13 cellular contexts compared by ENCODE assay signal in the genomic region with DNA sequence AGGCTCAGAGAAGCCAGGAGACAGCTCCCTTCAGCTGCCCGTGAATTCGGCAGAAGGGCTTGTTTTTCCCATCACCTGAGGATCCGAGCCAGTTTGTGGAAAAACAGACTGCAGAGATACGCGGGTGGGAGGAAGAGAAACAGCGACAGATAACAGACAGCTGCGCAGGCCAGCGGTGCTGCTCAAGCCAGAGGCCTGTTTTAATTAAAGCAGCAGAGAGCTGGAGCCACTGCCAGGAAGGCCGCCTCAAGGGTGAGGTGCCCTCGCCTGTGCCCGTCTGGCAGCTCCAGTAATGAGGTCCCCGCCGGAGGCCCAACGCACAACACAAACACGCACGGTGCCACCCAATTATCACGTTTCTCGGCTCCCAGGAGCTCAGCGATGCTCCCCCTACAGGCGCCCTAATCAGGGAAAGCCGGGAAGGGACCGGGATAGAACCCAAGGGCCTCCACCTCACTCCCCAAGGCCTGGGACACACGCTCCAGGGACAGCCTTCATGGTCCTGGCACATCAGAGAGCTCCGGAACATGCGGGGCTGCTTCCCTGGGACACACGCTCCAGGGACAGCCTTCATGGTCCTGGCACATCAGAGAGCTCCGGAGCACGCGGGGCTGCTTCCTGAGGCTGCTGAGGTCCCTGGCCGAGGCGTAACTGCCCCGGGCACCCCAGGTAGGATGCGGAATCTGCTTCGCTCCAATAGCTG.
DNase-seq lines count a peak whose midpoint lies in the region; ATAC-seq and TF ChIP-seq lines count a peak whose summit lies in the region.
"Had no signal": no experiment of that assay in that cellular context is flagged by ENCODE, and none has a peak within 500 bp of the region (broad histone marks: within the 10 kb centered on the region; RNA-seq: fewer than 3 reads in every experiment).

No MANE protein-coding gene starts in this region.

- H3K9me3 Mint-ChIP-seq in nephron progenitor cell, result peaks cover 6% of the 10 kb centered on the region
- H3K9me3 Mint-ChIP-seq in activated T-helper 2 cell treated with anti-CD3 and anti-CD28 coated beads, Interferon-gamma antibody, Interleukin-2, Interleukin-4, amounts not matched to agents 10 μg/mL and 5 μg/mL and 100 μg/mL, durations not matched to agents 14 hours and 24 hours and 36 hours, result peaks cover 7% of the 10 kb centered on the region
- H3K9me3 Mint-ChIP-seq in activated T-cell treated with anti-CD3 and anti-CD28 coated beads, Interleukin-2, amount 50 U/mL, for 72 hours, result peaks cover 2 to 4% of the 10 kb centered on the region in 2 donors
- H3K9me3 Mint-ChIP-seq: stimulated activated effector memory CD8-positive, alpha-beta T cell treated with anti-CD3 and anti-CD28 coated beads, Interleukin-12 subunit alpha, Interleukin-12 subunit beta, amount 100 ng/mL, for 72 hours had no signal

- H3K4me1 ChIP-seq in ascending aorta, result peaks cover 10 to 24% of the 10 kb centered on the region in 2 donors

- intact Hi-C loops in ascending aorta (cut with DNase I), result no loop called here
- intact Hi-C loops in left cardiac atrium (cut with DNase I), result loop anchor here in 1 of 2 donors (5.0 kb wide), 2 partner anchors 61 to 144 kb away; a partner anchor contains a TSS
- intact Hi-C loops in activated T-helper 2 cell treated with anti-CD3 and anti-CD28 coated beads, Interferon-gamma antibody, Interleukin-2, Interleukin-4, amounts not matched to agents 10 μg/mL and 5 μg/mL and 100 μg/mL, durations not matched to agents 14 hours and 24 hours and 36 hours (cut with micrococcal nuclease), result no loop called here

- H3K36me3 ChIP-seq in ascending aorta, result no peaks in the 10 kb centered on the region

- H3K4me1 Mint-ChIP-seq in nephron progenitor cell, result no peaks in the 10 kb centered on the region
- H3K4me1 Mint-ChIP-seq in activated T-helper 2 cell treated with anti-CD3 and anti-CD28 coated beads, Interferon-gamma antibody, Interleukin-2, Interleukin-4, amounts not matched to agents 10 μg/mL and 5 μg/mL and 100 μg/mL, durations not matched to agents 14 hours and 24 hours and 36 hours (ENCODE audit: low read depth), result peaks cover 3% of the 10 kb centered on the region
- H3K4me1 Mint-ChIP-seq in activated T-cell treated with anti-CD3 and anti-CD28 coated beads, Interleukin-2, amount 50 U/mL, for 72 hours (ENCODE audit: low read depth), result peaks cover 12% of the 10 kb centered on the region
- H3K4me1 Mint-ChIP-seq: CD14-positive monocyte had no signal

- H3K4me3 ChIP-seq in AG09309 (ENCODE audit: control insufficient read depth, low read depth, low read length), result no peak overlapping the region
- peak overlapping the region in 1 of 2 donors; percentile 30 for H3K4me3 ChIP-seq in ascending aorta

- DNase-seq in AG09309 (ENCODE audit: low read depth), result no peak
- peak in 1 of 2 donors; percentile 71 for DNase-seq in ascending aorta (ENCODE audit: low spot score in 2 of 2)
- peak; percentile 64 for DNase-seq in left cardiac atrium
- DNase-seq in nephron progenitor cell, result no peak
- no peak for DNase-seq in NOMO-1 treated with DMSO at 0.1 percent for 48 hours (lab: John Stamatoyannopoulos, UW; ENCODE audit: unreplicated experiment)
- no peak for DNase-seq in activated T-helper 2 cell treated with anti-CD3 and anti-CD28 coated beads, Interferon-gamma antibody, Interleukin-2, Interleukin-4, amounts not matched to agents 10 μg/mL and 5 μg/mL and 100 μg/mL, durations not matched to agents 14 hours and 24 hours and 36 hours (ENCODE audit: low spot score)
- no peak for DNase-seq in activated T-cell treated with anti-CD3 and anti-CD28 coated beads, Interleukin-2, amount 50 U/mL, for 72 hours
- DNase-seq: activated CD8-positive, alpha-beta T cell treated with anti-CD3 and anti-CD28 coated beads, Interleukin-2, amount 10 ng/mL, durations not matched to agents 7 days and 5 days; NCI-H187; retina had no signal

- H3K9me3 ChIP-seq in ascending aorta, result no peaks in the 10 kb centered on the region

- peak; percentile 59 to 72 for ATAC-seq in left cardiac atrium
- no peak for ATAC-seq in HG02610 (IDR thresholded peaks at IDR 0.05; ENCODE audit: unreplicated experiment)
- ATAC-seq in activated T-cell treated with anti-CD3 and anti-CD28 coated beads, Interleukin-2, amount 50 U/mL, for 72 hours (replicated peaks in 1 of 2), result no peak
- ATAC-seq: activated CD8-positive, alpha-beta T cell treated with anti-CD3 and anti-CD28 coated beads, Interleukin-2, amount 10 ng/mL, durations not matched to agents 7 days and 5 days had no signal

- no peaks in the 10 kb centered on the region for H3K27me3 ChIP-seq in ascending aorta

- peaks cover 9% of the 10 kb centered on the region for H3K36me3 Mint-ChIP-seq in nephron progenitor cell (ENCODE audit: low read depth)
- peaks cover 8% of the 10 kb centered on the region for H3K36me3 Mint-ChIP-seq in activated T-helper 2 cell treated with anti-CD3 and anti-CD28 coated beads, Interferon-gamma antibody, Interleukin-2, Interleukin-4, amounts not matched to agents 10 μg/mL and 5 μg/mL and 100 μg/mL, durations not matched to agents 14 hours and 24 hours and 36 hours (ENCODE audit: low read depth)
- H3K36me3 Mint-ChIP-seq in activated T-cell treated with anti-CD3 and anti-CD28 coated beads, Interleukin-2, amount 50 U/mL, for 72 hours (ENCODE audit: insufficient read depth in 2 of 2), result peaks cover 5 to 9% of the 10 kb centered on the region in 2 donors
- H3K36me3 Mint-ChIP-seq: CD14-positive monocyte; stimulated activated effector memory CD8-positive, alpha-beta T cell treated with anti-CD3 and anti-CD28 coated beads, Interleukin-12 subunit alpha, Interleukin-12 subunit beta, amount 100 ng/mL, for 72 hours had no signal

- H3K4me3 Mint-ChIP-seq in nephron progenitor cell, result no peak overlapping the region
- no peak overlapping the region for H3K4me3 Mint-ChIP-seq in activated T-helper 2 cell treated with anti-CD3 and anti-CD28 coated beads, Interferon-gamma antibody, Interleukin-2, Interleukin-4, amounts not matched to agents 10 μg/mL and 5 μg/mL and 100 μg/mL, durations not matched to agents 14 hours and 24 hours and 36 hours (ENCODE audit: low read depth)
- no peak overlapping the region for H3K4me3 Mint-ChIP-seq in activated T-cell treated with anti-CD3 and anti-CD28 coated beads, Interleukin-2, amount 50 U/mL, for 72 hours
- H3K4me3 Mint-ChIP-seq: activated CD8-positive, alpha-beta T cell treated with anti-CD3 and anti-CD28 coated beads, Interleukin-2, amount 10 ng/mL, durations not matched to agents 7 days and 5 days; CD14-positive monocyte; stimulated activated effector memory CD8-positive, alpha-beta T cell treated with anti-CD3 and anti-CD28 coated beads, Interleukin-12 subunit alpha, Interleukin-12 subunit beta, amount 100 ng/mL, for 72 hours had no signal

- peak overlapping the region; percentile 42 for H3K27ac Mint-ChIP-seq in nephron progenitor cell
- H3K27ac Mint-ChIP-seq in activated T-helper 2 cell treated with anti-CD3 and anti-CD28 coated beads, Interferon-gamma antibody, Interleukin-2, Interleukin-4, amounts not matched to agents 10 μg/mL and 5 μg/mL and 100 μg/mL, durations not matched to agents 14 hours and 24 hours and 36 hours, result no peak overlapping the region
- no peak overlapping the region for H3K27ac Mint-ChIP-seq in activated T-cell treated with anti-CD3 and anti-CD28 coated beads, Interleukin-2, amount 50 U/mL, for 72 hours
- H3K27ac Mint-ChIP-seq: activated CD8-positive, alpha-beta T cell treated with anti-CD3 and anti-CD28 coated beads, Interleukin-2, amount 10 ng/mL, durations not matched to agents 7 days and 5 days; CD14-positive monocyte; stimulated activated effector memory CD8-positive, alpha-beta T cell treated with anti-CD3 and anti-CD28 coated beads, Interleukin-12 subunit alpha, Interleukin-12 subunit beta, amount 100 ng/mL, for 72 hours had no signal

- peak; percentile 37 for TF ChIP-seq CTCF in AG09309 (IDR thresholded peaks at IDR 0.05; ENCODE audit: control insufficient read depth, insufficient read depth, low read depth, low read length, missing control alignments)
- TF ChIP-seq CTCF in ascending aorta (IDR thresholded peaks at IDR 0.05), result peak in 2 of 3 experiments; percentile 14 to 42
- no peak for TF ChIP-seq CTCF in nephron progenitor cell (IDR thresholded peaks at IDR 0.05)

- no peaks in the 10 kb centered on the region for H3K27me3 Mint-ChIP-seq in nephron progenitor cell (ENCODE audit: low read depth, poor library complexity)
- no peaks in the 10 kb centered on the region for H3K27me3 Mint-ChIP-seq in activated T-helper 2 cell treated with anti-CD3 and anti-CD28 coated beads, Interferon-gamma antibody, Interleukin-2, Interleukin-4, amounts not matched to agents 10 μg/mL and 5 μg/mL and 100 μg/mL, durations not matched to agents 14 hours and 24 hours and 36 hours (ENCODE audit: low read depth)
- no peaks in the 10 kb centered on the region for H3K27me3 Mint-ChIP-seq in activated T-cell treated with anti-CD3 and anti-CD28 coated beads, Interleukin-2, amount 50 U/mL, for 72 hours (ENCODE audit: low read depth)

- peak overlapping the region; percentile 64 to 77 for H3K27ac ChIP-seq in ascending aorta

Comparison
In these comparisons a context has a peak if more than half of its experiments do, and no peak if none do; other contexts are left out.
1. ATAC-seq: peak in left cardiac atrium (2 of 2); none in HG02610 (single experiment) and activated T-cell treated with anti-CD3 and anti-CD28 coated beads, Interleukin-2, amount 50 U/mL, for 72 hours (0 of 2).